In genomic region chr16:2845116-2845515, GRCh38 we compare ENCODE assay signal across 1 cellular context.
TF ChIP-seq lines count a peak whose summit lies in the region.

No MANE protein-coding gene starts in this region.

TF ChIP-seq in H1, 55 proteins besides CTCF, POLR2A, EP300 and RAD21:
- TF ChIP-seq NRF1 (IDR thresholded peaks at IDR 0.05; ENCODE audit: low read depth, low read length) (no peak), SIRT6 (IDR thresholded peaks at IDR 0.05; ENCODE audit: low read length) (no peak), FOSL1 (IDR thresholded peaks at IDR 0.05; ENCODE audit: insufficient read depth, low read depth, low read length) (no peak), SIN3A (conservative IDR thresholded peaks at IDR 0.05 in 1 of 2, IDR thresholded peaks at IDR 0.05 in 1 of 2; ENCODE audit: low read depth in 1 of 2, low read length in 2 of 2) (no peak), RBBP5 (IDR thresholded peaks at IDR 0.05; ENCODE audit: borderline replicate concordance, low read depth, low read length) (no peak), TEAD4 (IDR thresholded peaks at IDR 0.05; ENCODE audit: low read depth, low read length) (no peak), EZH2 (IDR thresholded peaks at IDR 0.05; ENCODE audit: low read depth, low read length, severe bottlenecking) (no peak), PHF8 (conservative IDR thresholded peaks at IDR 0.05; ENCODE audit: low read depth, low read length) (no peak), GTF2F1 (IDR thresholded peaks at IDR 0.05; ENCODE audit: borderline replicate concordance, low read depth, low read length) (no peak), MAX (IDR thresholded peaks at IDR 0.05) (no peak)
TF ChIP-seq in H1: peak in this region for 0.
